ENCODE assay signal across 1 cellular context in the genomic region with DNA sequence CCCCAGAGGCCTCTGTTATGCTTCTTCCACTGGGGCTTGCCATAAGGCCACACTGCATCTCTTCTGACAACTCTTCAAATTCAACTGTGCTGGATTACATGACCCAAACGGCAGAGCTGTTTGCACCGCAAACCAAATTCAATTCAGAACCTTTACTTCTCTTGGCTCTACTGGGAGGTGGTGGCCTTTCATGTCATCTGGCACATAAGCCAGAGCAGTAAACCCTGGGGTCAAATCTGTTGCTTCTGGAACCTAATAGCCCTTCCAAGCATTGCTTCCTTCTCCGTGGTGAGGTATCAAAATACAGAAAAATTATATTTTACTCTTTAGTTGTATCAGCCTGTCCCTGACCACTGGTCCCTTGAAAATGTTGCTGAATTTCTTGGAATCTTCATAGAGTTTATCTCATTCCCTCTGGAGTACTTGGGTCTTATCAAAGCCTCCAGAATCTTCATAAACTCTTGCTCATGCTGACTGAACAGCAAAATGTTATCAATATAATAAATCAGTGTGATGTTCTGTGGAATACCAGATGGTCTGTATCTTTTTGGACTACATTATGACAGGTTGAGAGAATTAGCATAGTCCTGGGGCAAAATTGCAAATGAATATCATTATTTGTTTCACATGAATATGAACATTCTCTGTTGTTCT.
TF ChIP-seq lines count a peak whose summit lies in the region.

No MANE protein-coding gene starts in this region.

TF ChIP-seq in IMR-90, 13 proteins besides CTCF, POLR2A, EP300 and RAD21 (continued from another document):
- TF ChIP-seq, protein P1, sequence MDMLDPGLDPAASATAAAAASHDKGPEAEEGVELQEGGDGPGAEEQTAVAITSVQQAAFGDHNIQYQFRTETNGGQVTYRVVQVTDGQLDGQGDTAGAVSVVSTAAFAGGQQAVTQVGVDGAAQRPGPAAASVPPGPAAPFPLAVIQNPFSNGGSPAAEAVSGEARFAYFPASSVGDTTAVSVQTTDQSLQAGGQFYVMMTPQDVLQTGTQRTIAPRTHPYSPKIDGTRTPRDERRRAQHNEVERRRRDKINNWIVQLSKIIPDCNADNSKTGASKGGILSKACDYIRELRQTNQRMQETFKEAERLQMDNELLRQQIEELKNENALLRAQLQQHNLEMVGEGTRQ (IDR thresholded peaks at IDR 0.05; ENCODE audit: low read depth, low read length): no peak
- TF ChIP-seq SMC3 (IDR thresholded peaks at IDR 0.05; ENCODE audit: low read depth, low read length) (no peak), RFX5 (IDR thresholded peaks at IDR 0.05; ENCODE audit: low read depth, low read length) (no peak), MAZ (IDR thresholded peaks at IDR 0.05; ENCODE audit: borderline replicate concordance, low read depth, low read length) (no peak), FOS (IDR thresholded peaks at IDR 0.05; ENCODE audit: low read depth, low read length) (no peak), MAFK (IDR thresholded peaks at IDR 0.05; ENCODE audit: low read depth, low read length) (no peak)
